Comparison of ENCODE assay signal across 9 cellular contexts in genomic region chr17:36657763-36658490, GRCh38. TPM values are rescaled to one million over a fixed set of nuclear protein-coding genes. Genes with fewer than 3 reads are reported as not detected.
DNase-seq lines count a peak whose midpoint lies in the region; ATAC-seq, FAIRE-seq and TF ChIP-seq lines count a peak whose summit lies in the region.
"Had no signal": no experiment of that assay in that cellular context is flagged by ENCODE, and none has a peak within 500 bp of the region (broad histone marks: within the 10 kb centered on the region; RNA-seq: fewer than 3 reads in every experiment).

No MANE protein-coding gene starts in this region.

- no TSS peak for BruUV-seq in K562 (replicated peaks; lab: Mats Ljungman, UMichigan)

- H3K9me1 ChIP-seq in K562 (ENCODE audit: control insufficient read depth, insufficient read depth, low read length) = no peaks in the 10 kb centered on the region

- no peaks in the 10 kb centered on the region for H3K79me2 ChIP-seq in K562 (ENCODE audit: control insufficient read depth, insufficient read depth, low read length)

- in situ Hi-C loops in K562 (cut with MboI) = no loop called here

- H3K4me1 ChIP-seq in HEK293 (ENCODE audit: control insufficient read depth, insufficient read depth, low read length) (0 out of 2 replicates have a peak, but pooled peaks cover 2% of the 10 kb centered on the region), K562 (replicated peaks in 1 of 2; ENCODE audit: control insufficient read depth in 2 of 2, insufficient read depth in 2 of 2, low read length in 2 of 2) (peaks cover 3 to 19% of the 10 kb centered on the region in 2 experiments; a peak in 2 of 5 replicates), tibial nerve (peaks cover 0 to 9% (median 7%) of the 10 kb centered on the region in 4 donors)

- TF ChIP-seq POLR2A in K562 (conservative IDR thresholded peaks at IDR 0.05) (no peak), tibial nerve (IDR thresholded peaks at IDR 0.05) (no peak)

- no peak overlapping the region; the same call in 1 of the 2 replicates for H3K4me2 ChIP-seq in K562 (ENCODE audit: insufficient read depth, low read length)

- H3K27me3 ChIP-seq in BJ (ENCODE audit: control insufficient read depth, insufficient read depth, low read length) = peaks cover 30% of the 10 kb centered on the region
- H3K27me3 ChIP-seq in K562 (ENCODE audit: control insufficient read depth in 2 of 2, insufficient read depth in 2 of 2, low read length in 2 of 2) = peaks cover 12 to 65% of the 10 kb centered on the region in 2 experiments
- H3K27me3 ChIP-seq in tibial nerve = peaks cover 0 to 92% of the 10 kb centered on the region in 2 donors

- H4K20me1 ChIP-seq in K562 (replicated peaks; ENCODE audit: control insufficient read depth, insufficient read depth, low read length) = peaks cover 8% of the 10 kb centered on the region; the same call in 1 of the 2 replicates

- WGBS in K562 (ENCODE audit: insufficient coverage, low coverage, missing lambda C conversion rate) = 6% methylated on average over 35 of the region's 57 CpGs
- 4 to 8% methylated on average over 36 to 49 of the region's 57 CpGs for WGBS in tibial nerve, 2 donors

- 0 out of 2 replicates have a peak, but pooled peaks have one; percentile 13 for TF ChIP-seq CTCF in BJ (IDR thresholded peaks at IDR 0.05; ENCODE audit: insufficient read depth, low read depth, low read length)
- peak; percentile 85 for TF ChIP-seq CTCF in HEK293 (tag by site-specific recombination; IDR thresholded peaks at IDR 0.05)
- peak; percentile 58 to 68 (median 65) for TF ChIP-seq CTCF in K562 (IDR thresholded peaks at IDR 0.05 in 2 of 3, conservative IDR thresholded peaks at IDR 0.05 in 1 of 3; ENCODE audit: insufficient read depth in 2 of 3, low read depth in 1 of 3, low read length in 3 of 3)
- TF ChIP-seq CTCF in tibial nerve (IDR thresholded peaks at IDR 0.05) = no peak

- H3K9me3 ChIP-seq in HEK293 (ENCODE audit: control insufficient read depth, insufficient read depth, low read depth, low read length) (no peaks in the 10 kb centered on the region), K562 (replicated peaks; ENCODE audit: control insufficient read depth, insufficient read depth, low read depth, low read length) (no peaks in the 10 kb centered on the region), tibial nerve (no peaks in the 10 kb centered on the region)

- H3K36me3 ChIP-seq in BJ (ENCODE audit: control insufficient read depth, insufficient read depth, low read length) = no peaks in the 10 kb centered on the region
- H3K36me3 ChIP-seq in HEK293 (ENCODE audit: control insufficient read depth in 2 of 2, insufficient read depth in 1 of 2, low read length in 2 of 2) = no peaks in the 10 kb centered on the region
- H3K36me3 ChIP-seq in K562 (ENCODE audit: control insufficient read depth, insufficient read depth, low read length) = no peaks in the 10 kb centered on the region
- H3K36me3 ChIP-seq in tibial nerve = no peaks in the 10 kb centered on the region

- intact Hi-C loops in K562 (cut with micrococcal nuclease) = no loop called here
- intact Hi-C loops in left colon (cut with DNase I, micrococcal nuclease) = no loop called here

- H3K27ac ChIP-seq in HEK293 (ENCODE audit: extremely low read depth, low read depth, low read length) = peak overlapping the region; percentile 28; the same call in 1 of the 2 replicates
- no peak overlapping the region for H3K27ac ChIP-seq in K562 (ENCODE audit: extremely low read depth, low read depth, low read length)
- no peak overlapping the region for H3K27ac ChIP-seq in tibial nerve

- TF ChIP-seq EP300 in K562 (IDR thresholded peaks at IDR 0.05; ENCODE audit: low read length) (no peak), tibial nerve (IDR thresholded peaks at IDR 0.05) (no peak)

- CTCF ChIA-PET in BJ (lab: Yijun Ruan, JAX) = no interaction called here
- CTCF ChIA-PET in HEK293 (lab: Yijun Ruan, JAX) = interaction anchor here (0.5 to 3.9 kb wide), 23 partner anchors 8 to 405 kb away, joined by 3 to 24 read pairs (median 4); no protein-coding TSS in a partner anchor
- CTCF ChIA-PET in K562 (lab: Yijun Ruan, JAX; ENCODE audit: low intra/inter-chr PET ratio) = no interaction called here

- TF ChIP-seq RAD21 in K562 (CRISPR knock-in tag; conservative IDR thresholded peaks at IDR 0.05 in 1 of 2, IDR thresholded peaks at IDR 0.05 in 1 of 2) = peak; percentile 14 to 66; a peak in 2 of 4 replicates

- ATAC-seq in K562 (peak; percentile 85), left colon (peak; percentile 76), GM21447 (IDR thresholded peaks at IDR 0.05; ENCODE audit: unreplicated experiment) (no peak), HG03457 (IDR thresholded peaks at IDR 0.05; ENCODE audit: unreplicated experiment) (no peak)

- FAIRE-seq in K562 (lab: Jason Lieb, UNC) = no peak
- FAIRE-seq: colon had no signal

- DNase-seq in BJ (ENCODE audit: low read depth) (no peak), K562 (ENCODE audit: extremely low read depth in 1 of 4, low spot score in 3 of 4) (peak; percentile 59 to 77 (median 68)), left colon (peak; percentile 36 to 75), tibial nerve (ENCODE audit: low spot score in 2 of 2) (no peak), AG08395 (ENCODE audit: low spot score) (no peak)

- peak overlapping the region; percentile 23; the same call in 1 of the 2 replicates for H3K4me3 ChIP-seq in BJ (ENCODE audit: low read depth, low read length)
- H3K4me3 ChIP-seq in HEK293 (ENCODE audit: low read depth, low read length) = peak overlapping the region; percentile 48
- H3K4me3 ChIP-seq in K562 = peak overlapping the region; percentile 18; the same call in 1 of the 2 replicates
- H3K4me3 ChIP-seq in tibial nerve = peak overlapping the region; percentile 15 to 51 (median 26)

- POLR2A ChIA-PET in BJ (lab: Charles Lee) = no interaction called here
- POLR2A ChIA-PET in HEK293 (lab: Yijun Ruan, JAX) = interaction anchor here (1.2 kb wide), 1 partner anchor 279 kb away, joined by 4 read pairs; the partner anchor contains the start of gene LHX1
- POLR2A ChIA-PET in K562 (lab: Yijun Ruan, JAX) = interaction anchor here (0.6 to 0.7 kb wide), 2 partner anchors 32 to 401 kb away, joined by 3 read pairs; no protein-coding TSS in a partner anchor

- peak overlapping the region; percentile 68 for H2AFZ ChIP-seq in K562 (ENCODE audit: low read depth, low read length)

- peak overlapping the region in 1 of 2 experiments; percentile 72; a peak in 2 of 4 replicates for H3K9ac ChIP-seq in K562 (ENCODE audit: insufficient read depth in 1 of 2, low read depth in 2 of 2, low read length in 2 of 2)

TF ChIP-seq in HEK293, 187 proteins besides CTCF, POLR2A, EP300 and RAD21 (continues in another document):
- TF ChIP-seq ZNF24 (tag by site-specific recombination; IDR thresholded peaks at IDR 0.05) (0 out of 2 replicates have a peak, but pooled peaks have one; percentile 12), SP7 (tag by site-specific recombination; IDR thresholded peaks at IDR 0.05) (peak; percentile 64; the same call in 1 of the 2 replicates), ZNF624 (tag by site-specific recombination; IDR thresholded peaks at IDR 0.05) (no peak), ZNF529 (tag by site-specific recombination; IDR thresholded peaks at IDR 0.05; ENCODE audit: insufficient replicate concordance) (no peak)

TF ChIP-seq in K562, 482 proteins besides CTCF, POLR2A, EP300 and RAD21:
- no peak for TF ChIP-seq POLR3G (IDR thresholded peaks at IDR 0.05; ENCODE audit: extremely low read depth, insufficient read length, insufficient replicate concordance)
- TF ChIP-seq SMC3 (conservative IDR thresholded peaks at IDR 0.05; ENCODE audit: insufficient read depth, low read depth, low read length) = peak; percentile 48
- TF ChIP-seq HNRNPK (IDR thresholded peaks at IDR 0.05; ENCODE audit: low read depth, low read length, poor library complexity, severe bottlenecking) = peak; percentile 27
TF ChIP-seq in K562: peak in this region for 2.

RNA-seq across cellular contexts. Expression of gene MRM1, which starts 56.5 kb away (rescaled TPM):
- polyA plus RNA-seq in BJ (2011; rRNA removed) = 3.0 and 3.9 TPM in 2 replicates
- 1.3 and 1.9 TPM in 2 replicates for polyA minus RNA-seq in BJ (2011; rRNA and poly(A)+ RNA removed)
- total RNA-seq in K562 (2011; cell fraction: chromatin; rRNA removed; ENCODE audit: low replicate concordance) = 7.6 and 26.8 TPM in 2 replicates
- 26.1 and 30.4 TPM in 2 replicates for total RNA-seq in K562 (2011; cell fraction: nucleolus; rRNA removed)
- total RNA-seq in K562 (2011; cell fraction: nucleoplasm; rRNA removed) = 18.8 and 22.1 TPM in 2 replicates
- total RNA-seq in K562 (2014; rRNA removed) = 26.1 and 30.5 TPM in 2 replicates
- 9.8 and 12.8 TPM in 2 replicates for total RNA-seq in K562 (2014; rRNA removed; fragmentation: Illumina TruSeq; extraction: Trizol)
- total RNA-seq in K562 (2015; rRNA removed; fragmentation: Illumina TruSeq; extraction: Trizol) = 21.5 and 22.7 TPM in 2 replicates
- 28.1 and 28.4 TPM in 2 replicates for total RNA-seq in K562 (2021)
- polyA plus RNA-seq in K562 (2011; rRNA removed) = 10.7 and 14.1 TPM in 2 replicates
- 11.7 and 37.1 TPM in 2 replicates for polyA plus RNA-seq in K562 (2011; cell fraction: cytosol; rRNA removed)
- 10.4 and 25.5 TPM in 2 replicates for polyA plus RNA-seq in K562 (2011; cell fraction: nucleus; rRNA removed)
- 9.7 and 20.2 TPM in 2 replicates for polyA plus RNA-seq in K562 (2012)
- 22.2 and 27.0 TPM in 2 replicates for polyA plus RNA-seq in K562 (2014; fragmentation: Illumina TruSeq; extraction: Trizol)
- polyA plus RNA-seq in K562 (2014; fragmentation: Nextera tagmentation; extraction: Ambion mirVana) = 1 to 10 TPM in 1 of 2 experiments, under 1 TPM in 1; 0.61 to 1.4 TPM
- 27.1 and 27.2 TPM in 2 replicates for polyA plus RNA-seq in K562 (2014; rRNA removed)
- polyA minus RNA-seq in K562 (2011; rRNA and poly(A)+ RNA removed) = 3.2 and 6.3 TPM in 2 replicates
- polyA minus RNA-seq in K562 (2011; cell fraction: cytosol; rRNA and poly(A)+ RNA removed) = 13.0 and 14.2 TPM in 2 replicates
- 10.3 and 12.9 TPM in 2 replicates for polyA minus RNA-seq in K562 (2011; cell fraction: nucleus; rRNA and poly(A)+ RNA removed)
- 10 to 100 TPM in 1 of 2 donors, 1 to 10 TPM in 1; 7.6 to 10.2 TPM for total RNA-seq in left colon
- 10 to 100 TPM in 3 of 4 donors, 1 to 10 TPM in 1; 9.8 to 14.2 (median 11.5) TPM for total RNA-seq in tibial nerve

Comparison
In these comparisons a context has a peak if more than half of its experiments do, and no peak if none do; other contexts are left out.
1. DNase-seq: peak in K562 (4 of 4) and left colon (2 of 2); none in BJ (single experiment), tibial nerve (0 of 2) and AG08395 (single experiment).
2. CTCF ChIP-seq: peak in BJ (single experiment), HEK293 (single experiment) and K562 (3 of 3); none in tibial nerve (0 of 5).
3. ATAC-seq: peak in K562 (single experiment) and left colon (single experiment); none in GM21447 (single experiment) and HG03457 (single experiment).
4. Peak in every context shown above with its lines, with median percentiles within 50 percentile points of each other: H3K4me3 ChIP-seq.